In the genomic region with DNA sequence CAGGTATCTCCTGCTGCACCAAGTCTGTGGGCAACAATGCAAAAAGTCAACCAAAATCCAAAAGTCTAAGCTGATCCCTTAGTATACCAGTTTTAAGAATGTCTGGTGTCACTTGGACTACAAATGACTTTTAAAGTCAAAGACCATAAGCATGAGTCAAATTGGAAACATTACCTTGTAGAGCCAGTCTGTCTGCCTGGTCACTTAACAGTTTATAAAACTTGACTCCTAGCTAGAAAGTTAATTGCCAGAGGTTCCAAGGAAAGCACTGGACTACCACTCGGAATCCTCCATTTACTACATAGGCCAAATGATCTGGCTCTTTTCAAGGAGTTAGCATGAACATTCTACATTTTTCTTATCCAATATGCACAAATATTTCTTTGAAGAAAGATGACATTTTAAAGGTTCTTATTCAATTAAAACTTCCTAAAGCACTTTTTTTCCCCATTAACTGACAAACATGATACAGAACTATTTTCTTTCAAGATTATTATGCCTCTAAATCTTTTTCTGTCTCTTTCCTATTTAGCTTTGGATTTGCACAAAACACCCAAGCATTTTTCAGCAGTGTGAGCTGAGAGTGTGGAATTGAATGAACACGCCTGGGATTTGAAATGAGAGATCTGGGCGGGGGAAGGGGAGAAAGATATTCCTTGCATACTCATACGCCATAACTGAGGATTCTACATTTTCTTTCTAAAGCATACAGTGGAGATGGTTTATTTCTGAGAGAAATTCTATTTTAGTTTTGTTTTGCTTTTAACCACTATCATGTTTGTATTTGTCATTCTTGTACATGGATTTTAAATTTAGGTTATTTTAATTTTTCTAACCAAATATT, we compare ENCODE assay signal across 1 cellular context.
TF ChIP-seq lines count a peak whose summit lies in the region.

No MANE protein-coding gene starts in this region.

TF ChIP-seq in SK-N-SH, 30 proteins besides CTCF, POLR2A, EP300 and RAD21:
- 0 out of 2 replicates have a peak, but pooled peaks have one; percentile 7 for TF ChIP-seq TEAD4 (IDR thresholded peaks at IDR 0.05; ENCODE audit: borderline replicate concordance, insufficient read depth)
- no peak for TF ChIP-seq MEF2A (IDR thresholded peaks at IDR 0.05; ENCODE audit: borderline replicate concordance, low read depth)
